Comparison of ENCODE assay signal across 9 cellular contexts in genomic region chr1:150322310-150322709, GRCh38. TPM values are rescaled to one million over a fixed set of nuclear protein-coding genes. Genes with fewer than 3 reads are reported as not detected.
DNase-seq lines count a peak whose midpoint lies in the region; ATAC-seq, FAIRE-seq and TF ChIP-seq lines count a peak whose summit lies in the region.
"Had no signal": no experiment of that assay in that cellular context is flagged by ENCODE, and none has a peak within 500 bp of the region (broad histone marks: within the 10 kb centered on the region; RNA-seq: fewer than 3 reads in every experiment).

No MANE protein-coding gene starts in this region.

- H3K9me3 Mint-ChIP-seq in activated naive CD4-positive, alpha-beta T cell treated with anti-CD3 and anti-CD28 coated beads for 36 hours, result no peaks in the 10 kb centered on the region

- H3K36me3 Mint-ChIP-seq in activated naive CD4-positive, alpha-beta T cell treated with anti-CD3 and anti-CD28 coated beads for 36 hours (ENCODE audit: low read depth), result peaks cover 29% of the 10 kb centered on the region

- H3K27ac ChIP-seq in kidney (ENCODE audit: low read depth in 2 of 2, low read length in 2 of 2), result no peak overlapping the region
- peak overlapping the region; percentile 94 for H3K27ac ChIP-seq in upper lobe of right lung

- H3K9me3 ChIP-seq in kidney (ENCODE audit: control insufficient read depth in 1 of 2, low read length in 2 of 2) (no peaks in the 10 kb centered on the region), upper lobe of right lung (no peaks in the 10 kb centered on the region)

- H3K27ac Mint-ChIP-seq in activated naive CD4-positive, alpha-beta T cell treated with anti-CD3 and anti-CD28 coated beads for 36 hours, result peak overlapping the region; percentile 99

- H3K9ac ChIP-seq in kidney (ENCODE audit: low read length in 2 of 2), result peak overlapping the region in 1 of 2 donors; percentile 84

- no peaks in the 10 kb centered on the region for H3K27me3 ChIP-seq in upper lobe of right lung

- peaks cover 14 to 25% of the 10 kb centered on the region in 2 donors for H3K36me3 ChIP-seq in kidney (ENCODE audit: control insufficient read depth in 1 of 2, insufficient read depth in 2 of 2, low read length in 2 of 2)
- peaks cover 29% of the 10 kb centered on the region for H3K36me3 ChIP-seq in upper lobe of right lung

- peak overlapping the region; percentile 99 for H3K4me3 Mint-ChIP-seq in activated naive CD4-positive, alpha-beta T cell treated with anti-CD3 and anti-CD28 coated beads for 36 hours

- CTCF ChIA-PET in activated naive CD4-positive, alpha-beta T cell treated with anti-CD3 and anti-CD28 coated beads for 36 hours (lab: Charles Lee), result interaction anchor here (0.6 to 0.8 kb wide), 2 partner anchors 27 to 53 kb away, joined by 3 to 6 read pairs; no protein-coding TSS in a partner anchor

- intact Hi-C loops in activated naive CD4-positive, alpha-beta T cell treated with anti-CD3 and anti-CD28 coated beads for 36 hours (cut with micrococcal nuclease), result no loop called here
- intact Hi-C loops in kidney (cut with DNase I), result no loop called here
- intact Hi-C loops in upper lobe of right lung (cut with DNase I), result no loop called here
- intact Hi-C loops in posterior vena cava (cut with DNase I), result no loop called here

- DNase-seq in stimulated activated CD4-positive, alpha-beta T cell treated with anti-CD3 and anti-CD28 coated beads, Interleukin-1b, Interleukin-23, amount 100 ng/mL, for 48 hours, result peak; percentile 42
- no peak for DNase-seq in stimulated activated CD4-positive, alpha-beta T cell treated with anti-CD3 and anti-CD28 coated beads, Interleukin-4, amount 100 ng/mL, for 1 hour
- peak; percentile 29 for DNase-seq in activated naive CD4-positive, alpha-beta T cell treated with anti-CD3 and anti-CD28 coated beads for 36 hours
- DNase-seq in kidney, result no peak
- DNase-seq in upper lobe of right lung, result no peak
- no peak for DNase-seq in pons (ENCODE audit: low spot score)
- DNase-seq in posterior vena cava (ENCODE audit: low spot score), result no peak

- TF ChIP-seq CTCF in kidney (IDR thresholded peaks at IDR 0.05; ENCODE audit: borderline replicate concordance, extremely low read depth, insufficient read depth) (no peak), upper lobe of right lung (IDR thresholded peaks at IDR 0.05) (no peak)

- peaks cover 37% of the 10 kb centered on the region for H3K4me1 Mint-ChIP-seq in activated naive CD4-positive, alpha-beta T cell treated with anti-CD3 and anti-CD28 coated beads for 36 hours (ENCODE audit: low read depth)

- H3K4me3 ChIP-seq in kidney (ENCODE audit: low read length in 2 of 2), result peak overlapping the region; percentile 88 to 90
- H3K4me3 ChIP-seq in upper lobe of right lung, result peak overlapping the region; percentile 88

- no peak for FAIRE-seq in kidney (lab: Jason Lieb, UNC)
- FAIRE-seq: islet of Langerhans had no signal

- peak; percentile 4 for ATAC-seq in upper lobe of right lung
- no peak for ATAC-seq in GM19328 (IDR thresholded peaks at IDR 0.05; ENCODE audit: unreplicated experiment)

- H3K4me1 ChIP-seq in kidney (ENCODE audit: control insufficient read depth in 1 of 2, insufficient read depth in 1 of 2, low read depth in 1 of 2, low read length in 2 of 2), result peaks cover 0 to 2% of the 10 kb centered on the region in 2 donors
- peaks cover 10% of the 10 kb centered on the region for H3K4me1 ChIP-seq in upper lobe of right lung

- no peaks in the 10 kb centered on the region for H3K27me3 Mint-ChIP-seq in activated naive CD4-positive, alpha-beta T cell treated with anti-CD3 and anti-CD28 coated beads for 36 hours (ENCODE audit: low read depth)

RNA-seq across cellular contexts. Expression of gene PRPF3, which starts 1.0 kb away (rescaled TPM):
- total RNA-seq in activated naive CD4-positive, alpha-beta T cell treated with anti-CD3 and anti-CD28 coated beads for 36 hours, result 10 to 100 TPM; 49.1 to 52.5 TPM
- total RNA-seq in kidney (62.3 TPM), upper lobe of right lung (53.4 TPM), posterior vena cava (10 to 100 TPM; 32.4 to 39.3 TPM)
- 24.0 TPM for polyA plus RNA-seq in kidney (ENCODE audit: insufficient read depth, low read depth, low replicate concordance)

RNA-seq across cellular contexts. Expression of gene MRPS21, which starts 28.6 kb away (rescaled TPM):
- total RNA-seq in activated naive CD4-positive, alpha-beta T cell treated with anti-CD3 and anti-CD28 coated beads for 36 hours, result 10 to 100 TPM; 80.3 to 83.8 TPM
- 71.7 TPM for total RNA-seq in kidney
- polyA plus RNA-seq in kidney (ENCODE audit: insufficient read depth, low read depth, low replicate concordance), result 134 TPM
- total RNA-seq in upper lobe of right lung, result 46.1 TPM
- total RNA-seq in posterior vena cava, result 10 to 100 TPM; 40.6 to 49.4 TPM

RNA-seq across cellular contexts. Expression of gene CIART, which starts 40.0 kb away (rescaled TPM):
- 1 to 10 TPM in 1 of 2 experiments, under 1 TPM in 1; 0.84 to 1.0 TPM for total RNA-seq in activated naive CD4-positive, alpha-beta T cell treated with anti-CD3 and anti-CD28 coated beads for 36 hours
- total RNA-seq in kidney (8.8 TPM), upper lobe of right lung (10.6 TPM), posterior vena cava (1 to 10 TPM; 6.7 to 9.1 TPM)
- 9.1 TPM for polyA plus RNA-seq in kidney (ENCODE audit: insufficient read depth, low read depth, low replicate concordance)

RNA-seq across cellular contexts. Expression of gene RPRD2, which starts 41.6 kb away (rescaled TPM):
- 10 to 100 TPM; 20.9 to 22.9 TPM for total RNA-seq in activated naive CD4-positive, alpha-beta T cell treated with anti-CD3 and anti-CD28 coated beads for 36 hours
- total RNA-seq in kidney (40.4 TPM), upper lobe of right lung (31.4 TPM), posterior vena cava (10 to 100 TPM; 22.4 to 26.2 TPM)
- 9.1 TPM for polyA plus RNA-seq in kidney (ENCODE audit: insufficient read depth, low read depth, low replicate concordance)

RNA-seq across cellular contexts. Expression of gene C1orf54, which starts 49.7 kb away (rescaled TPM):
- under 1 TPM; 0.41 to 0.86 TPM for total RNA-seq in activated naive CD4-positive, alpha-beta T cell treated with anti-CD3 and anti-CD28 coated beads for 36 hours
- total RNA-seq in kidney (17.1 TPM), upper lobe of right lung (15.4 TPM), posterior vena cava (10 to 100 TPM; 39.3 to 44.2 TPM)
- polyA plus RNA-seq in kidney (ENCODE audit: insufficient read depth, low read depth, low replicate concordance), result 67.2 TPM

Comparison
In these comparisons a context has a peak if more than half of its experiments do, and no peak if none do; other contexts are left out.
1. DNase-seq: peak in stimulated activated CD4-positive, alpha-beta T cell treated with anti-CD3 and anti-CD28 coated beads, Interleukin-1b, Interleukin-23, amount 100 ng/mL, for 48 hours (single experiment) and activated naive CD4-positive, alpha-beta T cell treated with anti-CD3 and anti-CD28 coated beads for 36 hours (single experiment); none in stimulated activated CD4-positive, alpha-beta T cell treated with anti-CD3 and anti-CD28 coated beads, Interleukin-4, amount 100 ng/mL, for 1 hour (single experiment), kidney (single experiment), upper lobe of right lung (single experiment), pons (single experiment) and posterior vena cava (single experiment).